8 cellular contexts compared by ENCODE assay signal in genomic region chr5:54867310-54867944, GRCh38.
A peak's percentile ranks its signal among the peaks of the same experiment; 100 is the strongest.
DNase-seq lines count a peak whose midpoint lies in the region; ATAC-seq and TF ChIP-seq lines count a peak whose summit lies in the region.

No MANE protein-coding gene starts in this region.

- peaks cover 4% of the 10 kb centered on the region for H3K4me1 ChIP-seq in CD4-positive, alpha-beta memory T cell (ENCODE audit: insufficient read depth, low read length)
- no peaks in the 10 kb centered on the region for H3K4me1 ChIP-seq in PC-9 (replicated peaks; ENCODE audit: insufficient read depth)

- no TSS peak for BruUV-seq in PC-9 (replicated peaks; lab: Mats Ljungman, UMichigan)

- H3K4me3 Mint-ChIP-seq in CD4-positive, alpha-beta memory T cell: peak overlapping the region in 7 of 8 donors; percentile 15 to 75 (median 39)
- H3K4me3 Mint-ChIP-seq in mesothelial cell of epicardium: no peak overlapping the region

- peaks cover 3% of the 10 kb centered on the region for H3K27me3 ChIP-seq in CD4-positive, alpha-beta memory T cell (ENCODE audit: insufficient read depth, low read length)
- H3K27me3 ChIP-seq in PC-9 (ENCODE audit: insufficient read depth, low read depth): no peaks in the 10 kb centered on the region

- H3K9me3 Mint-ChIP-seq in CD4-positive, alpha-beta memory T cell: no peaks in the 10 kb centered on the region
- no peaks in the 10 kb centered on the region for H3K9me3 Mint-ChIP-seq in mesothelial cell of epicardium

- CTCF ChIA-PET in CD4-positive, alpha-beta memory T cell (lab: Charles Lee; ENCODE audit: partially characterized antibody): interaction anchor here (0.6 to 5.4 kb wide), 40 partner anchors 11 to 624 kb away, joined by 3 to 88 read pairs (median 4); partner anchors contain the start of genes GPX8 and SNX18
- CTCF ChIA-PET in PC-9 (lab: Charles Lee): interaction anchor here (0.6 to 1.3 kb wide), 6 partner anchors 12 to 624 kb away, joined by 3 to 15 read pairs (median 6); partner anchors contain the start of genes GPX8 and SNX18

- no peaks in the 10 kb centered on the region for H3K79me2 ChIP-seq in PC-9 (ENCODE audit: low read depth)

- POLR2A ChIA-PET in CD4-positive, alpha-beta memory T cell (lab: Charles Lee; ENCODE audit: partially characterized antibody): interaction anchor here (1.3 to 2.4 kb wide), 2 partner anchors 23 to 350 kb away, joined by 4 to 26 read pairs; partner anchors contain the start of gene SNX18
- POLR2A ChIA-PET in PC-9 (lab: Charles Lee; ENCODE audit: unreplicated experiment): no interaction called here

- H3K4me3 ChIP-seq in CD4-positive, alpha-beta memory T cell (ENCODE audit: low read length in 2 of 2): no peak overlapping the region
- peak overlapping the region; percentile 24; the same call in 1 of the 2 replicates for H3K4me3 ChIP-seq in PC-9

- no peak overlapping the region for H2AFZ ChIP-seq in PC-9

- no peaks in the 10 kb centered on the region for H4K20me1 ChIP-seq in PC-9 (ENCODE audit: insufficient read depth)

- no peak for ATAC-seq in HG03457 (IDR thresholded peaks at IDR 0.05; ENCODE audit: unreplicated experiment)

- H3K4me1 Mint-ChIP-seq in CD4-positive, alpha-beta memory T cell: peaks cover 0 to 5% (median 4%) of the 10 kb centered on the region in 4 donors
- H3K4me1 Mint-ChIP-seq in mesothelial cell of epicardium: peaks cover 9% of the 10 kb centered on the region

- H3K27ac Mint-ChIP-seq in CD4-positive, alpha-beta memory T cell: peak overlapping the region in 2 of 7 donors; percentile 3 to 11
- H3K27ac Mint-ChIP-seq in mesothelial cell of epicardium: no peak overlapping the region

- peaks cover 26% of the 10 kb centered on the region in 2 donors for H3K27me3 Mint-ChIP-seq in CD4-positive, alpha-beta memory T cell
- H3K27me3 Mint-ChIP-seq in mesothelial cell of epicardium (ENCODE audit: low read depth): no peaks in the 10 kb centered on the region

- no peaks in the 10 kb centered on the region for H3K36me3 ChIP-seq in CD4-positive, alpha-beta memory T cell (ENCODE audit: insufficient read depth, low read length)
- no peaks in the 10 kb centered on the region for H3K36me3 ChIP-seq in PC-9 (ENCODE audit: low read depth)

- H3K4me2 ChIP-seq in PC-9: peak overlapping the region; percentile 59

- H3K9me2 ChIP-seq in PC-9 (ENCODE audit: insufficient read depth): no peaks in the 10 kb centered on the region

- no peaks in the 10 kb centered on the region for H3K36me3 Mint-ChIP-seq in CD4-positive, alpha-beta memory T cell
- H3K36me3 Mint-ChIP-seq in mesothelial cell of epicardium: no peaks in the 10 kb centered on the region

- H3K27ac ChIP-seq in CD4-positive, alpha-beta memory T cell (ENCODE audit: low read depth, low read length): no peak overlapping the region
- no peak overlapping the region for H3K27ac ChIP-seq in PC-9

- intact Hi-C loops in CD4-positive, alpha-beta memory T cell (cut with micrococcal nuclease): loop anchor here (1.0 kb wide), 4 partner anchors 22 to 556 kb away; partner anchors contain the start of gene SNX18
- intact Hi-C loops in PC-9 (cut with micrococcal nuclease; ENCODE audit: unreplicated experiment): loop anchor here (1.0 kb wide), 1 partner anchor 350 kb away; the partner anchor contains the start of gene SNX18

- no peaks in the 10 kb centered on the region for H3F3A ChIP-seq in PC-9 (ENCODE audit: insufficient read depth, low read depth)

- peak in 4 of 5 donors; percentile 58 to 66 (median 62) for DNase-seq in CD4-positive, alpha-beta memory T cell
- DNase-seq in HCEC 1CT (peak; percentile 76), PC-9 (peak in 1 of 2 experiments; percentile 57), dermis blood vessel endothelial cell (peak; percentile 73), mesothelial cell of epicardium (ENCODE audit: low spot score in 2 of 2, unreplicated experiment in 2 of 2) (no peak), COLO668 (lab: John Stamatoyannopoulos, UW; ENCODE audit: unreplicated experiment) (no peak), NCI-H526 treated with DMSO at 0.1 percent for 48 hours (lab: John Stamatoyannopoulos, UW) (no peak)

- TF ChIP-seq CTCF in PC-9 (conservative IDR thresholded peaks at IDR 0.05): peak; percentile 86
- TF ChIP-seq CTCF in mesothelial cell of epicardium (IDR thresholded peaks at IDR 0.05; ENCODE audit: unreplicated experiment): peak; percentile 92

- no peaks in the 10 kb centered on the region for H3K9me3 ChIP-seq in CD4-positive, alpha-beta memory T cell (ENCODE audit: control insufficient read depth in 1 of 2, low read length in 2 of 2)
- no peaks in the 10 kb centered on the region for H3K9me3 ChIP-seq in PC-9 (ENCODE audit: insufficient read depth, low read depth)

Comparison
In these comparisons a context has a peak if more than half of its experiments do, and no peak if none do; other contexts are left out.
1. DNase-seq: peak in CD4-positive, alpha-beta memory T cell (4 of 5), HCEC 1CT (single experiment) and dermis blood vessel endothelial cell (single experiment); none in mesothelial cell of epicardium (0 of 2), COLO668 (single experiment) and NCI-H526 treated with DMSO at 0.1 percent for 48 hours (single experiment).